Comparison of ENCODE assay signal across 18 cellular contexts in genomic region chr7:151075662-151075971, GRCh38. TPM values are rescaled to one million over a fixed set of nuclear protein-coding genes. Genes with fewer than 3 reads are reported as not detected.
DNase-seq lines count a peak whose midpoint lies in the region; ATAC-seq and TF ChIP-seq lines count a peak whose summit lies in the region.
"Had no signal": no experiment of that assay in that cellular context is flagged by ENCODE, and none has a peak within 500 bp of the region (broad histone marks: within the 10 kb centered on the region; RNA-seq: fewer than 3 reads in every experiment).

No MANE protein-coding gene starts in this region.

- ATAC-seq in activated naive CD8-positive, alpha-beta T cell treated with anti-CD3 and anti-CD28 coated beads, Interleukin-2, amount 50 U/mL, for 24 hours, result no peak
- ATAC-seq in GM18870 (IDR thresholded peaks at IDR 0.05; ENCODE audit: unreplicated experiment) (no peak), HG03159 (IDR thresholded peaks at IDR 0.05; ENCODE audit: unreplicated experiment) (no peak)
- ATAC-seq: A549 had no signal

- no peaks in the 10 kb centered on the region for H3K9me3 Mint-ChIP-seq in activated naive CD8-positive, alpha-beta T cell treated with anti-CD3 and anti-CD28 coated beads for 36 hours
- H3K9me3 Mint-ChIP-seq in activated naive CD8-positive, alpha-beta T cell treated with anti-CD3 and anti-CD28 coated beads, Interleukin-2, amount 50 U/mL, for 24 hours, result no peaks in the 10 kb centered on the region
- H3K9me3 Mint-ChIP-seq in activated T-helper 2 cell treated with anti-CD3 and anti-CD28 coated beads, Interferon-gamma antibody, Interleukin-2, Interleukin-4, amounts not matched to agents 10 μg/mL and 5 μg/mL and 100 μg/mL, durations not matched to agents 14 hours and 24 hours and 36 hours, result no peaks in the 10 kb centered on the region
- no peaks in the 10 kb centered on the region for H3K9me3 Mint-ChIP-seq in nephron
- H3K9me3 Mint-ChIP-seq: CD4-positive, alpha-beta T cell had no signal

- intact Hi-C loops in activated T-helper 2 cell treated with anti-CD3 and anti-CD28 coated beads, Interferon-gamma antibody, Interleukin-2, Interleukin-4, amounts not matched to agents 10 μg/mL and 5 μg/mL and 100 μg/mL, durations not matched to agents 14 hours and 24 hours and 36 hours (cut with micrococcal nuclease), result no loop called here

- peaks cover 15% of the 10 kb centered on the region for H3K36me3 Mint-ChIP-seq in activated naive CD8-positive, alpha-beta T cell treated with anti-CD3 and anti-CD28 coated beads for 36 hours
- peaks cover 12% of the 10 kb centered on the region for H3K36me3 Mint-ChIP-seq in activated naive CD8-positive, alpha-beta T cell treated with anti-CD3 and anti-CD28 coated beads, Interleukin-2, amount 50 U/mL, for 24 hours (ENCODE audit: low read depth)
- H3K36me3 Mint-ChIP-seq in activated T-helper 2 cell treated with anti-CD3 and anti-CD28 coated beads, Interferon-gamma antibody, Interleukin-2, Interleukin-4, amounts not matched to agents 10 μg/mL and 5 μg/mL and 100 μg/mL, durations not matched to agents 14 hours and 24 hours and 36 hours (ENCODE audit: low read depth), result peaks cover 53% of the 10 kb centered on the region
- peaks cover 26% of the 10 kb centered on the region for H3K36me3 Mint-ChIP-seq in nephron (ENCODE audit: low read depth)

- peak overlapping the region; percentile 47 for H3K4me3 Mint-ChIP-seq in activated naive CD8-positive, alpha-beta T cell treated with anti-CD3 and anti-CD28 coated beads for 36 hours
- no peak overlapping the region for H3K4me3 Mint-ChIP-seq in activated naive CD8-positive, alpha-beta T cell treated with anti-CD3 and anti-CD28 coated beads, Interleukin-2, amount 50 U/mL, for 24 hours
- no peak overlapping the region for H3K4me3 Mint-ChIP-seq in activated T-helper 2 cell treated with anti-CD3 and anti-CD28 coated beads, Interferon-gamma antibody, Interleukin-2, Interleukin-4, amounts not matched to agents 10 μg/mL and 5 μg/mL and 100 μg/mL, durations not matched to agents 14 hours and 24 hours and 36 hours (ENCODE audit: low read depth)
- H3K4me3 Mint-ChIP-seq in nephron, result peak overlapping the region in 2 of 3 experiments; percentile 14 to 37
- H3K4me3 Mint-ChIP-seq: CD4-positive, alpha-beta T cell had no signal

- DNase-seq in activated naive CD8-positive, alpha-beta T cell treated with anti-CD3 and anti-CD28 coated beads for 36 hours, result no peak
- DNase-seq in activated naive CD8-positive, alpha-beta T cell treated with anti-CD3 and anti-CD28 coated beads, Interleukin-2, amount 50 U/mL, for 24 hours, result no peak
- no peak for DNase-seq in activated T-helper 2 cell treated with anti-CD3 and anti-CD28 coated beads, Interferon-gamma antibody, Interleukin-2, Interleukin-4, amounts not matched to agents 10 μg/mL and 5 μg/mL and 100 μg/mL, durations not matched to agents 14 hours and 24 hours and 36 hours (ENCODE audit: low spot score)
- DNase-seq in GF-D8 (lab: John Stamatoyannopoulos, UW) (no peak), NCI-H524 (lab: John Stamatoyannopoulos, UW) (no peak)
- DNase-seq: CD4-positive, alpha-beta T cell; EL; NCI-H1105; NCI-H2081; NCI-H2171 treated with DMSO at 0.1 percent for 48 hours; NCI-H446; NCI-H69; NK-92 treated with Interleukin-12 subunit alpha and Interleukin-12 subunit beta, amount 100 ng/mL, for 24 hours; SIG-M5 had no signal

- H3K4me1 Mint-ChIP-seq in activated naive CD8-positive, alpha-beta T cell treated with anti-CD3 and anti-CD28 coated beads for 36 hours, result peaks cover 11% of the 10 kb centered on the region
- peaks cover 17% of the 10 kb centered on the region for H3K4me1 Mint-ChIP-seq in activated naive CD8-positive, alpha-beta T cell treated with anti-CD3 and anti-CD28 coated beads, Interleukin-2, amount 50 U/mL, for 24 hours
- H3K4me1 Mint-ChIP-seq in activated T-helper 2 cell treated with anti-CD3 and anti-CD28 coated beads, Interferon-gamma antibody, Interleukin-2, Interleukin-4, amounts not matched to agents 10 μg/mL and 5 μg/mL and 100 μg/mL, durations not matched to agents 14 hours and 24 hours and 36 hours (ENCODE audit: low read depth), result peaks cover 9% of the 10 kb centered on the region
- peaks cover 18% of the 10 kb centered on the region for H3K4me1 Mint-ChIP-seq in nephron

- no peaks in the 10 kb centered on the region for H3K27me3 Mint-ChIP-seq in activated naive CD8-positive, alpha-beta T cell treated with anti-CD3 and anti-CD28 coated beads for 36 hours
- no peaks in the 10 kb centered on the region for H3K27me3 Mint-ChIP-seq in activated naive CD8-positive, alpha-beta T cell treated with anti-CD3 and anti-CD28 coated beads, Interleukin-2, amount 50 U/mL, for 24 hours
- no peaks in the 10 kb centered on the region for H3K27me3 Mint-ChIP-seq in activated T-helper 2 cell treated with anti-CD3 and anti-CD28 coated beads, Interferon-gamma antibody, Interleukin-2, Interleukin-4, amounts not matched to agents 10 μg/mL and 5 μg/mL and 100 μg/mL, durations not matched to agents 14 hours and 24 hours and 36 hours (ENCODE audit: low read depth)
- no peaks in the 10 kb centered on the region for H3K27me3 Mint-ChIP-seq in nephron (ENCODE audit: low read depth)
- H3K27me3 Mint-ChIP-seq: CD4-positive, alpha-beta T cell had no signal

- no peak for TF ChIP-seq CTCF in nephron (IDR thresholded peaks at IDR 0.05; ENCODE audit: unreplicated experiment in 3 of 3)

- H3K27ac Mint-ChIP-seq in activated naive CD8-positive, alpha-beta T cell treated with anti-CD3 and anti-CD28 coated beads for 36 hours, result no peak overlapping the region
- H3K27ac Mint-ChIP-seq in activated naive CD8-positive, alpha-beta T cell treated with anti-CD3 and anti-CD28 coated beads, Interleukin-2, amount 50 U/mL, for 24 hours, result no peak overlapping the region
- peak overlapping the region; percentile 26 for H3K27ac Mint-ChIP-seq in activated T-helper 2 cell treated with anti-CD3 and anti-CD28 coated beads, Interferon-gamma antibody, Interleukin-2, Interleukin-4, amounts not matched to agents 10 μg/mL and 5 μg/mL and 100 μg/mL, durations not matched to agents 14 hours and 24 hours and 36 hours
- no peak overlapping the region for H3K27ac Mint-ChIP-seq in nephron
- H3K27ac Mint-ChIP-seq: CD4-positive, alpha-beta T cell had no signal

RNA-seq across cellular contexts. Expression of gene FASTK, which starts 5.0 kb away (rescaled TPM):
- 10 to 100 TPM; 65.9 to 68.7 TPM for total RNA-seq in activated naive CD8-positive, alpha-beta T cell treated with anti-CD3 and anti-CD28 coated beads for 36 hours
- total RNA-seq in activated T-helper 2 cell treated with anti-CD3 and anti-CD28 coated beads, Interferon-gamma antibody, Interleukin-2, Interleukin-4, amounts not matched to agents 10 μg/mL and 5 μg/mL and 100 μg/mL, durations not matched to agents 14 hours and 24 hours and 36 hours, result 83.2 and 85.2 TPM in 2 replicates

RNA-seq across cellular contexts. Expression of gene TMUB1, which starts 7.7 kb away (rescaled TPM):
- 10 to 100 TPM; 59.2 to 59.3 TPM for total RNA-seq in activated naive CD8-positive, alpha-beta T cell treated with anti-CD3 and anti-CD28 coated beads for 36 hours
- total RNA-seq in activated T-helper 2 cell treated with anti-CD3 and anti-CD28 coated beads, Interferon-gamma antibody, Interleukin-2, Interleukin-4, amounts not matched to agents 10 μg/mL and 5 μg/mL and 100 μg/mL, durations not matched to agents 14 hours and 24 hours and 36 hours, result 57.4 and 60.8 TPM in 2 replicates

RNA-seq across cellular contexts. Expression of gene AGAP3, which starts 10.7 kb away (rescaled TPM):
- total RNA-seq in activated naive CD8-positive, alpha-beta T cell treated with anti-CD3 and anti-CD28 coated beads for 36 hours, result 10 to 100 TPM; 24.8 to 25.3 TPM
- 62.5 and 64.4 TPM in 2 replicates for total RNA-seq in activated T-helper 2 cell treated with anti-CD3 and anti-CD28 coated beads, Interferon-gamma antibody, Interleukin-2, Interleukin-4, amounts not matched to agents 10 μg/mL and 5 μg/mL and 100 μg/mL, durations not matched to agents 14 hours and 24 hours and 36 hours

RNA-seq across cellular contexts. Expression of gene SLC4A2, which starts 16.2 kb away (rescaled TPM):
- total RNA-seq in activated naive CD8-positive, alpha-beta T cell treated with anti-CD3 and anti-CD28 coated beads for 36 hours, result 10 to 100 TPM; 66.5 to 69.1 TPM
- 106 and 109 TPM in 2 replicates for total RNA-seq in activated T-helper 2 cell treated with anti-CD3 and anti-CD28 coated beads, Interferon-gamma antibody, Interleukin-2, Interleukin-4, amounts not matched to agents 10 μg/mL and 5 μg/mL and 100 μg/mL, durations not matched to agents 14 hours and 24 hours and 36 hours

RNA-seq across cellular contexts. Expression of gene CDK5, which starts 17.9 kb away (rescaled TPM):
- total RNA-seq in activated naive CD8-positive, alpha-beta T cell treated with anti-CD3 and anti-CD28 coated beads for 36 hours, result 10 to 100 TPM; 13.3 to 16.0 TPM
- 24.1 and 25.7 TPM in 2 replicates for total RNA-seq in activated T-helper 2 cell treated with anti-CD3 and anti-CD28 coated beads, Interferon-gamma antibody, Interleukin-2, Interleukin-4, amounts not matched to agents 10 μg/mL and 5 μg/mL and 100 μg/mL, durations not matched to agents 14 hours and 24 hours and 36 hours

Comparison
In these comparisons a context has a peak if more than half of its experiments do, and no peak if none do; other contexts are left out.
1. H3K4me3 Mint-ChIP-seq: peak in activated naive CD8-positive, alpha-beta T cell treated with anti-CD3 and anti-CD28 coated beads for 36 hours (single experiment) and nephron (2 of 3); none in activated naive CD8-positive, alpha-beta T cell treated with anti-CD3 and anti-CD28 coated beads, Interleukin-2, amount 50 U/mL, for 24 hours (single experiment) and activated T-helper 2 cell treated with anti-CD3 and anti-CD28 coated beads, Interferon-gamma antibody, Interleukin-2, Interleukin-4, amounts not matched to agents 10 μg/mL and 5 μg/mL and 100 μg/mL, durations not matched to agents 14 hours and 24 hours and 36 hours (single experiment).